Comparison of ENCODE assay signal across 18 cellular contexts in the genomic region with DNA sequence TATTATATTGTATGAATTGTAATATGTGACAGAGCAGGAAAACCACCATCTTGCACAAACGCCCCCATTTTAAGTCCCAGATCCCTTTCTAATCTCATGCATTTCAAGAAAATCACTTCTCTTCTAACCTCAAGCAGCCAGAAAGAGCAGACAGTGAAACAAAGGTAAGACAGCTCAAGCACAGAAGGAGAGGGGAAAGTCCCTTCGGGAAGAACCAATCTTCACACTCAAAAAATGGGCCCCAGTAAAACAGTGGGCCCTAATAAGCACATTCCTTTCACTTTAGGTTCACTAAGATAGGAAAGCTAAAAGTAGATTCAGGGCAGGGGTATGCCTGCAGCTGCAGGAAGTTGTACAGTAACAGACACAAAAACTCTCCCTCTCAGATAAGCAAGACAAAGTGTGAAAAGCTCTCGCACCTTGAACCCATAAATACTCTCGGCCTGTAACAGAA.
DNase-seq lines count a peak whose midpoint lies in the region; ATAC-seq and TF ChIP-seq lines count a peak whose summit lies in the region.
"Had no signal": no experiment of that assay in that cellular context is flagged by ENCODE, and none has a peak within 500 bp of the region (broad histone marks: within the 10 kb centered on the region; RNA-seq: fewer than 3 reads in every experiment).

No MANE protein-coding gene starts in this region.

- peak overlapping the region; percentile 48 for H2AFZ ChIP-seq in H9 (ENCODE audit: low read length)

- H2BK15ac ChIP-seq in H9 (ENCODE audit: low read depth, low read length) = no peak overlapping the region

- H2AK5ac ChIP-seq in H9 (ENCODE audit: insufficient read length, low read length) = no peak overlapping the region

- no peaks in the 10 kb centered on the region for H3K79me2 ChIP-seq in H9 (ENCODE audit: insufficient read depth, low read length)

- no peaks in the 10 kb centered on the region for H4K20me1 ChIP-seq in H9 (ENCODE audit: control insufficient read depth, insufficient read depth, insufficient read length)

- H3K4me2 ChIP-seq in H9 (ENCODE audit: insufficient read depth, insufficient read length, low read length) = no peak overlapping the region

- no peaks in the 10 kb centered on the region for H3K23me2 ChIP-seq in H9 (ENCODE audit: insufficient read length, low read depth, low read length, poor library complexity, severe bottlenecking)

- WGBS in H9 (ENCODE audit: extremely low coverage, insufficient read length, low lambda C conversion rate) = no CpG with 5 or more reads among the region's 4 CpGs

- no peak overlapping the region for H2BK5ac ChIP-seq in H9 (ENCODE audit: insufficient read length, low read length)

- no peak for TF ChIP-seq CTCF in H9 (conservative IDR thresholded peaks at IDR 0.05)
- no peak for TF ChIP-seq CTCF in mesothelial cell of epicardium (IDR thresholded peaks at IDR 0.05; ENCODE audit: unreplicated experiment)
- TF ChIP-seq CTCF in HFFc6 (IDR thresholded peaks at IDR 0.05) = no peak

- no peak overlapping the region for H4K8ac ChIP-seq in H9 (replicated peaks; ENCODE audit: insufficient read length, low read depth, low read length)

- no peak overlapping the region for H3K9ac ChIP-seq in H9 (ENCODE audit: extremely low read depth, insufficient read length, low read length)
- peak overlapping the region; percentile 24; the same call in 1 of the 2 replicates for H3K9ac ChIP-seq in HUES48 (ENCODE audit: low read depth, low read length)

- no peaks in the 10 kb centered on the region for H3K36me3 ChIP-seq in HUES48 (ENCODE audit: control insufficient read depth, insufficient read depth, low read length)

- H2BK20ac ChIP-seq in H9 (ENCODE audit: low read depth, low read length, poor library complexity, severe bottlenecking) = no peak overlapping the region

- no peak overlapping the region for H3K27ac ChIP-seq in H9 (ENCODE audit: insufficient read length, low read depth, low read length)
- H3K27ac ChIP-seq in HUES48 (ENCODE audit: low read depth, low read length) = no peak overlapping the region

- H3K27ac Mint-ChIP-seq in H9 = peak overlapping the region in 2 of 3 experiments; percentile 14 to 82; a peak in 2 of 7 replicates
- H3K27ac Mint-ChIP-seq in mesothelial cell of epicardium = peak overlapping the region; percentile 0
- no peak overlapping the region for H3K27ac Mint-ChIP-seq in activated naive CD8-positive, alpha-beta T cell treated with anti-CD3 and anti-CD28 coated beads, Interleukin-2, amount 50 U/mL, for 24 hours
- no peak overlapping the region for H3K27ac Mint-ChIP-seq in activated T-helper 1 cell treated with anti-CD3 and anti-CD28 coated beads, Interleukin-12 subunit alpha, Interleukin-12 subunit beta, Interleukin-2, Interleukin-4 antibody, amounts not matched to agents 30 ng/mL and 10 ng/mL and 1 ng/mL, durations not matched to agents 14 hours and 24 hours and 36 hours
- no peak overlapping the region for H3K27ac Mint-ChIP-seq in HFFc6
- H3K27ac Mint-ChIP-seq: activated CD8-positive, alpha-beta T cell treated with anti-CD3 and anti-CD28 coated beads for 36 hours; B cell; naive B cell had no signal

- no peak overlapping the region for H3K23ac ChIP-seq in H9 (ENCODE audit: insufficient read length, low read depth, low read length)

- no peaks in the 10 kb centered on the region for H3K27me3 Mint-ChIP-seq in H9 (ENCODE audit: low read depth)
- peaks cover 5% of the 10 kb centered on the region for H3K27me3 Mint-ChIP-seq in mesothelial cell of epicardium (ENCODE audit: low read depth)
- H3K27me3 Mint-ChIP-seq in activated naive CD8-positive, alpha-beta T cell treated with anti-CD3 and anti-CD28 coated beads, Interleukin-2, amount 50 U/mL, for 24 hours = no peaks in the 10 kb centered on the region
- no peaks in the 10 kb centered on the region for H3K27me3 Mint-ChIP-seq in activated T-helper 1 cell treated with anti-CD3 and anti-CD28 coated beads, Interleukin-12 subunit alpha, Interleukin-12 subunit beta, Interleukin-2, Interleukin-4 antibody, amounts not matched to agents 30 ng/mL and 10 ng/mL and 1 ng/mL, durations not matched to agents 14 hours and 24 hours and 36 hours (ENCODE audit: insufficient read depth)
- H3K27me3 Mint-ChIP-seq in HFFc6 (ENCODE audit: insufficient read depth) = no peaks in the 10 kb centered on the region
- H3K27me3 Mint-ChIP-seq: activated CD8-positive, alpha-beta T cell treated with anti-CD3 and anti-CD28 coated beads for 36 hours; B cell; naive B cell had no signal

- no peaks in the 10 kb centered on the region for H3K36me3 Mint-ChIP-seq in H9 (ENCODE audit: insufficient read depth in 1 of 3, low read depth in 3 of 3)
- H3K36me3 Mint-ChIP-seq in mesothelial cell of epicardium = no peaks in the 10 kb centered on the region
- H3K36me3 Mint-ChIP-seq in activated naive CD8-positive, alpha-beta T cell treated with anti-CD3 and anti-CD28 coated beads, Interleukin-2, amount 50 U/mL, for 24 hours (ENCODE audit: low read depth) = no peaks in the 10 kb centered on the region
- no peaks in the 10 kb centered on the region for H3K36me3 Mint-ChIP-seq in activated T-helper 1 cell treated with anti-CD3 and anti-CD28 coated beads, Interleukin-12 subunit alpha, Interleukin-12 subunit beta, Interleukin-2, Interleukin-4 antibody, amounts not matched to agents 30 ng/mL and 10 ng/mL and 1 ng/mL, durations not matched to agents 14 hours and 24 hours and 36 hours (ENCODE audit: low read depth)
- no peaks in the 10 kb centered on the region for H3K36me3 Mint-ChIP-seq in HFFc6 (ENCODE audit: low read depth)
- H3K36me3 Mint-ChIP-seq: naive B cell had no signal

- H3K9me3 ChIP-seq in H9 (ENCODE audit: control insufficient read depth, low read depth, low read length) = no peaks in the 10 kb centered on the region
- H3K9me3 ChIP-seq in HUES48 (ENCODE audit: control insufficient read depth, insufficient read depth, low read length) = no peaks in the 10 kb centered on the region

- intact Hi-C loops in activated T-helper 1 cell treated with anti-CD3 and anti-CD28 coated beads, Interleukin-12 subunit alpha, Interleukin-12 subunit beta, Interleukin-2, Interleukin-4 antibody, amounts not matched to agents 30 ng/mL and 10 ng/mL and 1 ng/mL, durations not matched to agents 14 hours and 24 hours and 36 hours (cut with micrococcal nuclease) = no loop called here

- no peak overlapping the region for H3T11ph ChIP-seq in H9 (ENCODE audit: low read length)

- H3K4me3 Mint-ChIP-seq in H9 (no peak overlapping the region), mesothelial cell of epicardium (no peak overlapping the region), HFFc6 (no peak overlapping the region)
- H3K4me3 Mint-ChIP-seq in activated naive CD8-positive, alpha-beta T cell treated with anti-CD3 and anti-CD28 coated beads, Interleukin-2, amount 50 U/mL, for 24 hours = no peak overlapping the region
- no peak overlapping the region for H3K4me3 Mint-ChIP-seq in activated T-helper 1 cell treated with anti-CD3 and anti-CD28 coated beads, Interleukin-12 subunit alpha, Interleukin-12 subunit beta, Interleukin-2, Interleukin-4 antibody, amounts not matched to agents 30 ng/mL and 10 ng/mL and 1 ng/mL, durations not matched to agents 14 hours and 24 hours and 36 hours
- H3K4me3 Mint-ChIP-seq: activated CD8-positive, alpha-beta T cell treated with anti-CD3 and anti-CD28 coated beads for 36 hours; B cell; naive B cell had no signal

- H3K14ac ChIP-seq in H9 (ENCODE audit: insufficient read depth, low read length) = no peak overlapping the region

- H3K4me1 Mint-ChIP-seq in H9 = peaks cover 4 to 5% of the 10 kb centered on the region in 2 experiments; a peak in 2 of 4 replicates
- peaks cover 6% of the 10 kb centered on the region for H3K4me1 Mint-ChIP-seq in mesothelial cell of epicardium
- no peaks in the 10 kb centered on the region for H3K4me1 Mint-ChIP-seq in activated naive CD8-positive, alpha-beta T cell treated with anti-CD3 and anti-CD28 coated beads, Interleukin-2, amount 50 U/mL, for 24 hours
- H3K4me1 Mint-ChIP-seq in activated T-helper 1 cell treated with anti-CD3 and anti-CD28 coated beads, Interleukin-12 subunit alpha, Interleukin-12 subunit beta, Interleukin-2, Interleukin-4 antibody, amounts not matched to agents 30 ng/mL and 10 ng/mL and 1 ng/mL, durations not matched to agents 14 hours and 24 hours and 36 hours (ENCODE audit: low read depth) = no peaks in the 10 kb centered on the region
- no peaks in the 10 kb centered on the region for H3K4me1 Mint-ChIP-seq in HFFc6 (ENCODE audit: low read depth)
- H3K4me1 Mint-ChIP-seq: B cell, naive B cell had no signal

- H3K18ac ChIP-seq in H9 (ENCODE audit: insufficient read length, low read depth, low read length) = no peak overlapping the region

- no peak overlapping the region for H3K56ac ChIP-seq in H9 (ENCODE audit: insufficient read length, low read depth, low read length)

- H3K27me3 ChIP-seq in H9 (ENCODE audit: insufficient read depth, low read length) = no peaks in the 10 kb centered on the region
- no peaks in the 10 kb centered on the region for H3K27me3 ChIP-seq in HUES48 (ENCODE audit: control insufficient read depth, insufficient read depth, low read length)

- no peak overlapping the region for H2BK12ac ChIP-seq in H9 (ENCODE audit: insufficient read length, low read depth, low read length)

- H3K79me1 ChIP-seq in H9 (ENCODE audit: insufficient read depth, low read depth, low read length, poor library complexity, severe bottlenecking) = no peaks in the 10 kb centered on the region

- no peak overlapping the region for H3K4me3 ChIP-seq in HUES48 (ENCODE audit: low read depth, low read length)

- no peak overlapping the region for H2BK120ac ChIP-seq in H9 (ENCODE audit: low read depth, low read length, poor library complexity, severe bottlenecking)

- H3K4me1 ChIP-seq in H9 (ENCODE audit: insufficient read depth, low read length) (no peaks in the 10 kb centered on the region), HUES48 (ENCODE audit: control insufficient read depth, insufficient read depth, low read length) (0 out of 2 replicates have a peak, but pooled peaks cover 5% of the 10 kb centered on the region)

- no peak overlapping the region for H3K4ac ChIP-seq in H9 (ENCODE audit: low read depth, low read length)

- no peak overlapping the region for H4K5ac ChIP-seq in H9 (ENCODE audit: insufficient read length, low read depth, low read length)

- peak; percentile 72 for ATAC-seq in GM18498 (IDR thresholded peaks at IDR 0.05; ENCODE audit: unreplicated experiment)
- no peak for ATAC-seq in activated naive CD8-positive, alpha-beta T cell treated with anti-CD3 and anti-CD28 coated beads, Interleukin-2, amount 50 U/mL, for 24 hours
- ATAC-seq: activated CD8-positive, alpha-beta T cell treated with anti-CD3 and anti-CD28 coated beads for 36 hours; esophagus mucosa; left colon had no signal

- no peak overlapping the region for H4K91ac ChIP-seq in H9 (ENCODE audit: insufficient read length, low read depth, low read length)

- no peaks in the 10 kb centered on the region for H3K9me3 Mint-ChIP-seq in H9
- peaks cover 6% of the 10 kb centered on the region for H3K9me3 Mint-ChIP-seq in mesothelial cell of epicardium
- H3K9me3 Mint-ChIP-seq in activated naive CD8-positive, alpha-beta T cell treated with anti-CD3 and anti-CD28 coated beads, Interleukin-2, amount 50 U/mL, for 24 hours = no peaks in the 10 kb centered on the region
- H3K9me3 Mint-ChIP-seq in activated T-helper 1 cell treated with anti-CD3 and anti-CD28 coated beads, Interleukin-12 subunit alpha, Interleukin-12 subunit beta, Interleukin-2, Interleukin-4 antibody, amounts not matched to agents 30 ng/mL and 10 ng/mL and 1 ng/mL, durations not matched to agents 14 hours and 24 hours and 36 hours = no peaks in the 10 kb centered on the region
- H3K9me3 Mint-ChIP-seq in HFFc6 = peaks cover 12% of the 10 kb centered on the region

- no peak for DNase-seq in H9
- DNase-seq in mesothelial cell of epicardium (ENCODE audit: low spot score in 2 of 2, unreplicated experiment in 2 of 2) = no peak
- DNase-seq in stimulated activated CD4-positive, alpha-beta T cell treated with anti-CD3 and anti-CD28 coated beads, Interleukin-15, amount 100 ng/mL, for 24 hours = no peak
- DNase-seq in activated naive CD8-positive, alpha-beta T cell treated with anti-CD3 and anti-CD28 coated beads, Interleukin-2, amount 50 U/mL, for 24 hours = no peak
- no peak for DNase-seq in activated T-helper 1 cell treated with anti-CD3 and anti-CD28 coated beads, Interleukin-12 subunit alpha, Interleukin-12 subunit beta, Interleukin-2, Interleukin-4 antibody, amounts not matched to agents 30 ng/mL and 10 ng/mL and 1 ng/mL, durations not matched to agents 14 hours and 24 hours and 36 hours (ENCODE audit: low spot score)
- no peak for DNase-seq in HFFc6
- DNase-seq: activated CD8-positive, alpha-beta T cell treated with anti-CD3 and anti-CD28 coated beads for 36 hours; aorta; cortex of kidney; left colon; naive B cell; NCI-H2029 treated with DMSO at 0.1 percent for 48 hours; SHP77; trophoblast cell had no signal

Comparison
In these comparisons a context has a peak if more than half of its experiments do, and no peak if none do; other contexts are left out.
1. H3K27ac Mint-ChIP-seq: peak in H9 (2 of 3) and mesothelial cell of epicardium (single experiment); none in activated naive CD8-positive, alpha-beta T cell treated with anti-CD3 and anti-CD28 coated beads, Interleukin-2, amount 50 U/mL, for 24 hours (single experiment), activated T-helper 1 cell treated with anti-CD3 and anti-CD28 coated beads, Interleukin-12 subunit alpha, Interleukin-12 subunit beta, Interleukin-2, Interleukin-4 antibody, amounts not matched to agents 30 ng/mL and 10 ng/mL and 1 ng/mL, durations not matched to agents 14 hours and 24 hours and 36 hours (single experiment) and HFFc6 (single experiment).